ENCODE assay signal across 8 cellular contexts in genomic region chr15:63504247-63504978, GRCh38. TPM values are rescaled to one million over a fixed set of nuclear protein-coding genes. Genes with fewer than 3 reads are reported as not detected.
DNase-seq lines count a peak whose midpoint lies in the region; ATAC-seq and TF ChIP-seq lines count a peak whose summit lies in the region.

USP3 (plus strand) TSS chr15:63504593; CDS start chr15:63504740, 147 bp downstream.

- peak; percentile 68 for TF ChIP-seq POLR2A in GM10847 (IDR thresholded peaks at IDR 0.05; ENCODE audit: extremely low read depth, insufficient read length)

- H3K27me3 Mint-ChIP-seq in activated naive CD8-positive, alpha-beta T cell = no peaks in the 10 kb centered on the region
- H3K27me3 Mint-ChIP-seq in glutamatergic neuron (ENCODE audit: unreplicated experiment) (peaks cover 30% of the 10 kb centered on the region), osteocyte (ENCODE audit: unreplicated experiment) (no peaks in the 10 kb centered on the region)

- H3K4me3 ChIP-seq in thoracic aorta = peak within 1 kb of the TSS; percentile 91

- DNase-seq in NCI-H1092 treated with DMSO at 0.1 percent for 48 hours (lab: John Stamatoyannopoulos, UW) = peak; percentile 90
- peak; percentile 90 for DNase-seq in SKM-1 treated with dmso at 0.1 percent for 144 hours (lab: John Stamatoyannopoulos, UW; ENCODE audit: unreplicated experiment)
- peak; percentile 92 for DNase-seq in glutamatergic neuron
- DNase-seq in osteocyte (ENCODE audit: extremely low spot score, unreplicated experiment) = peak; percentile 98
- peak; percentile 71 for DNase-seq in thoracic aorta (ENCODE audit: low spot score)

- peaks cover 81% of the 10 kb centered on the region for H3K4me1 Mint-ChIP-seq in activated naive CD8-positive, alpha-beta T cell (ENCODE audit: low read depth)
- peaks cover 26% of the 10 kb centered on the region for H3K4me1 Mint-ChIP-seq in glutamatergic neuron (ENCODE audit: low read depth, unreplicated experiment)
- H3K4me1 Mint-ChIP-seq in osteocyte (ENCODE audit: unreplicated experiment) = peaks cover 68% of the 10 kb centered on the region

- H3K27ac Mint-ChIP-seq in activated naive CD8-positive, alpha-beta T cell = peak within 1 kb of the TSS; percentile 99
- H3K27ac Mint-ChIP-seq in glutamatergic neuron (ENCODE audit: unreplicated experiment) (peak within 1 kb of the TSS; percentile 77), osteocyte (ENCODE audit: unreplicated experiment) (peak within 1 kb of the TSS; percentile 90)

- ATAC-seq in HG02610 (IDR thresholded peaks at IDR 0.05; ENCODE audit: unreplicated experiment) (peak; percentile 50), thoracic aorta (ENCODE audit: insufficient number of reproducible peaks, low FRiP score, low read depth) (peak; percentile 89)

- no peaks in the 10 kb centered on the region for H3K9me3 ChIP-seq in thoracic aorta

- no peaks in the 10 kb centered on the region for H3K27me3 ChIP-seq in thoracic aorta (replicated peaks; ENCODE audit: insufficient read depth)

- peaks cover 51 to 68% of the 10 kb centered on the region in 2 donors for H3K4me1 ChIP-seq in thoracic aorta (ENCODE audit: control insufficient read depth in 1 of 2, low read depth in 2 of 2)

- no peaks in the 10 kb centered on the region for H3K36me3 Mint-ChIP-seq in activated naive CD8-positive, alpha-beta T cell
- H3K36me3 Mint-ChIP-seq in glutamatergic neuron (ENCODE audit: unreplicated experiment) (no peaks in the 10 kb centered on the region), osteocyte (ENCODE audit: unreplicated experiment) (no peaks in the 10 kb centered on the region)

- H3K27ac ChIP-seq in thoracic aorta = peak within 1 kb of the TSS; percentile 98 to 99

- H3K4me3 Mint-ChIP-seq in activated naive CD8-positive, alpha-beta T cell = peak within 1 kb of the TSS; percentile 91
- H3K4me3 Mint-ChIP-seq in glutamatergic neuron (ENCODE audit: unreplicated experiment) (peak within 1 kb of the TSS; percentile 91), osteocyte (ENCODE audit: unreplicated experiment) (peak within 1 kb of the TSS; percentile 83)

- H3K36me3 ChIP-seq in thoracic aorta = no peaks in the 10 kb centered on the region

- TF ChIP-seq CTCF in glutamatergic neuron (IDR thresholded peaks at IDR 0.05; ENCODE audit: partially characterized antibody, unreplicated experiment) (peak; percentile 52), osteocyte (IDR thresholded peaks at IDR 0.05) (peak; percentile 50), thoracic aorta (IDR thresholded peaks at IDR 0.05) (peak; percentile 63)

- peaks cover 4% of the 10 kb centered on the region for H3K9me3 Mint-ChIP-seq in activated naive CD8-positive, alpha-beta T cell (ENCODE audit: low read depth)
- H3K9me3 Mint-ChIP-seq in glutamatergic neuron (ENCODE audit: unreplicated experiment) = peaks cover 9% of the 10 kb centered on the region
- H3K9me3 Mint-ChIP-seq in osteocyte (ENCODE audit: unreplicated experiment) = no peaks in the 10 kb centered on the region

RNA-seq across cellular contexts. Expression of gene USP3, which starts in this region (rescaled TPM):
- total RNA-seq in glutamatergic neuron (ENCODE audit: unreplicated experiment) (50.9 TPM), osteocyte (41.2 and 45.9 TPM in 2 replicates), thoracic aorta (10 to 100 TPM; 37.8 to 54.4 TPM)

Comparison
In these comparisons a context has a peak if more than half of its experiments do, and no peak if none do; other contexts are left out.
1. Peak in every context shown above with its lines: DNase-seq, ATAC-seq, H3K4me3 ChIP-seq and H3K27ac ChIP-seq.